ENCODE assay signal across 1 cellular context in the genomic region with DNA sequence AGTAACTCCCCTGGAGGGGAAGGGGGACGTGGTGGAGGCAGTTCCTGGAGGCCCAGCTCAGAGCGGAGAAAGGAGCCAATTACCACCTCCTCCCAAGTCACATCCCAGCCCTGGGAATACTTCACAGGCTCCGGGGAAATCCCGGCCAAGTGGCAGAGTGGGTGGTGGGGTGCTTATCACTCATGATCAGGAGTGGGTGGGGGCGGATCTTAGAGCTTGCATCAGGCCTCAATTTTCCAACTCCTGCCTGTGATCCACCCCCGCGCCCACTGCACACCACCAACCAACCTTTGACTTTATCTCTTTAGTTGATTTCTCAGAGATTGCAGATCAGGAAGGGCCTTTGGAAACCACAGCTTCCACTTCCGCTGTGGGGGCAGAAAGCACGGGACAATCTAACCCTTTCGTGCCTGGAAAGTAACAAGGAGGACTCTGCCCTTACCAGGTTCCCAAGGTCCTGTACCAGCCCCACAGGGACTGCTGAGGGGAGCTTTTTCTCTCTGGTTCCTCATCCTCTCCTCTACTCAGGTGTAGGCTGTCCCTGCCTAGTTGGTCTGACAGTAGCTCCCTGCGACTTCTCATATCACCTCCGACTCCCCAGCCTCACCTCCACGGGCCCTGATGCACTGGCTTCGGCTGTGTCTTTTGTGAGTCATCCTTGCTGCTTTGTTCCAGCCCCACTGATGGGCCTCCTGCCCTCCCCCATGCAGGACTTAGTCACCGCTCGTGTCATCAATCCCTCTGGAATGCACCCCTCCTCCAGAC.
TF ChIP-seq lines count a peak whose summit lies in the region.

No MANE protein-coding gene starts in this region.

TF ChIP-seq in K562, 482 proteins besides CTCF, POLR2A, EP300 and RAD21 (continued from another document and continues in another):
- TF ChIP-seq, protein P1, sequence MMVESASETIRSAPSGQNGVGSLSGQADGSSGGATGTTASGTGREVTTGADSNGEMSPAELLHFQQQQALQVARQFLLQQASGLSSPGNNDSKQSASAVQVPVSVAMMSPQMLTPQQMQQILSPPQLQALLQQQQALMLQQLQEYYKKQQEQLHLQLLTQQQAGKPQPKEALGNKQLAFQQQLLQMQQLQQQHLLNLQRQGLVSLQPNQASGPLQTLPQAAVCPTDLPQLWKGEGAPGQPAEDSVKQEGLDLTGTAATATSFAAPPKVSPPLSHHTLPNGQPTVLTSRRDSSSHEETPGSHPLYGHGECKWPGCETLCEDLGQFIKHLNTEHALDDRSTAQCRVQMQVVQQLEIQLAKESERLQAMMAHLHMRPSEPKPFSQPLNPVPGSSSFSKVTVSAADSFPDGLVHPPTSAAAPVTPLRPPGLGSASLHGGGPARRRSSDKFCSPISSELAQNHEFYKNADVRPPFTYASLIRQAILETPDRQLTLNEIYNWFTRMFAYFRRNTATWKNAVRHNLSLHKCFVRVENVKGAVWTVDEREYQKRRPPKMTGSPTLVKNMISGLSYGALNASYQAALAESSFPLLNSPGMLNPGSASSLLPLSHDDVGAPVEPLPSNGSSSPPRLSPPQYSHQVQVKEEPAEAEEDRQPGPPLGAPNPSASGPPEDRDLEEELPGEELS (CRISPR knock-in tag; IDR thresholded peaks at IDR 0.05; ENCODE audit: borderline replicate concordance) = no peak
- TF ChIP-seq MAX (CRISPR knock-in tag; IDR thresholded peaks at IDR 0.05) (peak; percentile 31; the same call in 1 of the 2 replicates), NR2C2 (CRISPR knock-in tag; IDR thresholded peaks at IDR 0.05) (no peak), NR2C2 (tag; IDR thresholded peaks at IDR 0.05) (peak; percentile 85), HDGF (IDR thresholded peaks at IDR 0.05) (no peak), TCF7 (IDR thresholded peaks at IDR 0.05; ENCODE audit: borderline replicate concordance) (peak; percentile 71; the same call in 1 of the 2 replicates), NCOA6 (IDR thresholded peaks at IDR 0.05) (no peak), CEBPB (tag; IDR thresholded peaks at IDR 0.05) (peak; percentile 36; the same call in 1 of the 2 replicates), ZBTB1 (CRISPR knock-in tag; IDR thresholded peaks at IDR 0.05; ENCODE audit: borderline replicate concordance, low read depth) (no peak), THAP12 (CRISPR knock-in tag; IDR thresholded peaks at IDR 0.05) (no peak), REST (CRISPR knock-in tag; IDR thresholded peaks at IDR 0.05; ENCODE audit: low read depth) (no peak), CBFA2T3 (IDR thresholded peaks at IDR 0.05) (peak; percentile 47), HMG20B (CRISPR knock-in tag; IDR thresholded peaks at IDR 0.05) (no peak), ZNF778 (CRISPR knock-in tag; IDR thresholded peaks at IDR 0.05) (no peak), PML (IDR thresholded peaks at IDR 0.05; ENCODE audit: low read length) (0 out of 2 replicates have a peak, but pooled peaks have one; percentile 35), MAFF (IDR thresholded peaks at IDR 0.05; ENCODE audit: low read length) (no peak), MLX (CRISPR knock-in tag; conservative IDR thresholded peaks at IDR 0.05) (no peak), FOXK2 (conservative IDR thresholded peaks at IDR 0.05 in 1 of 2, IDR thresholded peaks at IDR 0.05 in 1 of 2; ENCODE audit: low read depth in 2 of 2) (peak in 1 of 2 experiments; percentile 36; a peak in 1 of 4 replicates), HNRNPL (IDR thresholded peaks at IDR 0.05; ENCODE audit: low read depth, low read length) (no peak), ARNT (IDR thresholded peaks at IDR 0.05) (no peak), CBX5 (IDR thresholded peaks at IDR 0.05; ENCODE audit: borderline replicate concordance, low read depth) (no peak), RFX7 (CRISPR knock-in tag; IDR thresholded peaks at IDR 0.05) (no peak), ZNF174 (CRISPR knock-in tag; IDR thresholded peaks at IDR 0.05) (no peak), E2F4 (CRISPR knock-in tag; IDR thresholded peaks at IDR 0.05; ENCODE audit: low read depth) (no peak), SMARCB1 (IDR thresholded peaks at IDR 0.05; ENCODE audit: insufficient read length, low read depth) (peak; percentile 89), POU5F1 (IDR thresholded peaks at IDR 0.05; ENCODE audit: borderline replicate concordance, low read depth, low read length, partially characterized antibody) (no peak), NR2F6 (CRISPR knock-in tag; IDR thresholded peaks at IDR 0.05) (no peak), TAF1 (IDR thresholded peaks at IDR 0.05; ENCODE audit: control insufficient read depth, extremely low read depth, insufficient read depth, low read length, severe bottlenecking) (peak; percentile 31), XRCC5 (IDR thresholded peaks at IDR 0.05; ENCODE audit: low read depth, low read length) (no peak), CBX2 (IDR thresholded peaks at IDR 0.05; ENCODE audit: insufficient read depth, low read length, poor library complexity, severe bottlenecking) (no peak), ETV6 (IDR thresholded peaks at IDR 0.05; ENCODE audit: borderline replicate concordance in 1 of 2, low read depth in 2 of 2, low read length in 1 of 2) (peak; percentile 72 to 97), ETV6 (CRISPR knock-in tag; IDR thresholded peaks at IDR 0.05; ENCODE audit: borderline replicate concordance) (no peak), TOE1 (IDR thresholded peaks at IDR 0.05; ENCODE audit: borderline replicate concordance) (peak; percentile 91), TOE1 (CRISPR knock-in tag; IDR thresholded peaks at IDR 0.05; ENCODE audit: borderline replicate concordance, low read depth) (no peak), DPF2 (IDR thresholded peaks at IDR 0.05) (peak; percentile 97), KDM2B (CRISPR knock-in tag; IDR thresholded peaks at IDR 0.05) (no peak)
- TF ChIP-seq, protein P2, sequence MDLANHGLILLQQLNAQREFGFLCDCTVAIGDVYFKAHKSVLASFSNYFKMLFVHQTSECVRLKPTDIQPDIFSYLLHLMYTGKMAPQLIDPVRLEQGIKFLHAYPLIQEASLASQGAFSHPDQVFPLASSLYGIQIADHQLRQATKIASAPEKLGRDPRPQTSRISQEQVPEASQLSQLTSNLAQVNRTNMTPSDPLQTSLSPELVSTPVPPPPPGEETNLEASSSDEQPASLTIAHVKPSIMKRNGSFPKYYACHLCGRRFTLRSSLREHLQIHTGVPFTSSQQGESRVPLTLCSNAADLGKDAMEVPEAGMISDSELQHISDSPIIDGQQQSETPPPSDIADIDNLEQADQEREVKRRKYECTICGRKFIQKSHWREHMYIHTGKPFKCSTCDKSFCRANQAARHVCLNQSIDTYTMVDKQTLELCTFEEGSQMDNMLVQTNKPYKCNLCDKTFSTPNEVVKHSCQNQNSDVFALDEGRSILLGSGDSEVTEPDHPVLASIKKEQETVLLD (IDR thresholded peaks at IDR 0.05) = peak; percentile 61; the same call in 1 of the 2 replicates
- TF ChIP-seq, protein P3, sequence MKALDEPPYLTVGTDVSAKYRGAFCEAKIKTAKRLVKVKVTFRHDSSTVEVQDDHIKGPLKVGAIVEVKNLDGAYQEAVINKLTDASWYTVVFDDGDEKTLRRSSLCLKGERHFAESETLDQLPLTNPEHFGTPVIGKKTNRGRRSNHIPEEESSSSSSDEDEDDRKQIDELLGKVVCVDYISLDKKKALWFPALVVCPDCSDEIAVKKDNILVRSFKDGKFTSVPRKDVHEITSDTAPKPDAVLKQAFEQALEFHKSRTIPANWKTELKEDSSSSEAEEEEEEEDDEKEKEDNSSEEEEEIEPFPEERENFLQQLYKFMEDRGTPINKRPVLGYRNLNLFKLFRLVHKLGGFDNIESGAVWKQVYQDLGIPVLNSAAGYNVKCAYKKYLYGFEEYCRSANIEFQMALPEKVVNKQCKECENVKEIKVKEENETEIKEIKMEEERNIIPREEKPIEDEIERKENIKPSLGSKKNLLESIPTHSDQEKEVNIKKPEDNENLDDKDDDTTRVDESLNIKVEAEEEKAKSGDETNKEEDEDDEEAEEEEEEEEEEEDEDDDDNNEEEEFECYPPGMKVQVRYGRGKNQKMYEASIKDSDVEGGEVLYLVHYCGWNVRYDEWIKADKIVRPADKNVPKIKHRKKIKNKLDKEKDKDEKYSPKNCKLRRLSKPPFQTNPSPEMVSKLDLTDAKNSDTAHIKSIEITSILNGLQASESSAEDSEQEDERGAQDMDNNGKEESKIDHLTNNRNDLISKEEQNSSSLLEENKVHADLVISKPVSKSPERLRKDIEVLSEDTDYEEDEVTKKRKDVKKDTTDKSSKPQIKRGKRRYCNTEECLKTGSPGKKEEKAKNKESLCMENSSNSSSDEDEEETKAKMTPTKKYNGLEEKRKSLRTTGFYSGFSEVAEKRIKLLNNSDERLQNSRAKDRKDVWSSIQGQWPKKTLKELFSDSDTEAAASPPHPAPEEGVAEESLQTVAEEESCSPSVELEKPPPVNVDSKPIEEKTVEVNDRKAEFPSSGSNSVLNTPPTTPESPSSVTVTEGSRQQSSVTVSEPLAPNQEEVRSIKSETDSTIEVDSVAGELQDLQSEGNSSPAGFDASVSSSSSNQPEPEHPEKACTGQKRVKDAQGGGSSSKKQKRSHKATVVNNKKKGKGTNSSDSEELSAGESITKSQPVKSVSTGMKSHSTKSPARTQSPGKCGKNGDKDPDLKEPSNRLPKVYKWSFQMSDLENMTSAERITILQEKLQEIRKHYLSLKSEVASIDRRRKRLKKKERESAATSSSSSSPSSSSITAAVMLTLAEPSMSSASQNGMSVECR (CRISPR knock-in tag; IDR thresholded peaks at IDR 0.05) = no peak
- TF ChIP-seq, protein P4, sequence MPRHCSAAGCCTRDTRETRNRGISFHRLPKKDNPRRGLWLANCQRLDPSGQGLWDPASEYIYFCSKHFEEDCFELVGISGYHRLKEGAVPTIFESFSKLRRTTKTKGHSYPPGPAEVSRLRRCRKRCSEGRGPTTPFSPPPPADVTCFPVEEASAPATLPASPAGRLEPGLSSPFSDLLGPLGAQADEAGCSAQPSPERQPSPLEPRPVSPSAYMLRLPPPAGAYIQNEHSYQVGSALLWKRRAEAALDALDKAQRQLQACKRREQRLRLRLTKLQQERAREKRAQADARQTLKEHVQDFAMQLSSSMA (CRISPR knock-in tag; IDR thresholded peaks at IDR 0.05) = no peak
- TF ChIP-seq, protein P5, sequence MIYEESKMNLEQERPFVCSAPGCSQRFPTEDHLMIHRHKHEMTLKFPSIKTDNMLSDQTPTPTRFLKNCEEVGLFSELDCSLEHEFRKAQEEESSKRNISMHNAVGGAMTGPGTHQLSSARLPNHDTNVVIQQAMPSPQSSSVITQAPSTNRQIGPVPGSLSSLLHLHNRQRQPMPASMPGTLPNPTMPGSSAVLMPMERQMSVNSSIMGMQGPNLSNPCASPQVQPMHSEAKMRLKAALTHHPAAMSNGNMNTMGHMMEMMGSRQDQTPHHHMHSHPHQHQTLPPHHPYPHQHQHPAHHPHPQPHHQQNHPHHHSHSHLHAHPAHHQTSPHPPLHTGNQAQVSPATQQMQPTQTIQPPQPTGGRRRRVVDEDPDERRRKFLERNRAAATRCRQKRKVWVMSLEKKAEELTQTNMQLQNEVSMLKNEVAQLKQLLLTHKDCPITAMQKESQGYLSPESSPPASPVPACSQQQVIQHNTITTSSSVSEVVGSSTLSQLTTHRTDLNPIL (CRISPR knock-in tag; IDR thresholded peaks at IDR 0.05) = no peak
